In genomic region chr14:24058260-24058950, GRCh38 we compare ENCODE assay signal across 8 cellular contexts. TPM values are rescaled to one million over a fixed set of nuclear protein-coding genes. Genes with fewer than 3 reads are reported as not detected.
A peak's percentile ranks its signal among the peaks of the same experiment; 100 is the strongest.
DNase-seq lines count a peak whose midpoint lies in the region; ATAC-seq and TF ChIP-seq lines count a peak whose summit lies in the region.

No MANE protein-coding gene starts in this region.

- intact Hi-C loops in activated CD4-positive, alpha-beta T cell treated with anti-CD3 and anti-CD28 coated beads for 36 hours (cut with DNase I, micrococcal nuclease), result loop anchor here (1.0 to 2.0 kb wide), 4 partner anchors 32 to 103 kb away; partner anchors contain the start of gene IRF9 (in 1 of the 2)

- no peak overlapping the region for H3K9ac ChIP-seq in neural progenitor cell

- no peaks in the 10 kb centered on the region for H3K9me3 ChIP-seq in neural progenitor cell (ENCODE audit: low read depth)

- H3F3A ChIP-seq in neural progenitor cell (ENCODE audit: low read depth), result no peaks in the 10 kb centered on the region

- H3K79me2 ChIP-seq in neural progenitor cell (ENCODE audit: low read depth), result no peaks in the 10 kb centered on the region

- H3K4me1 Mint-ChIP-seq in activated CD4-positive, alpha-beta T cell treated with anti-CD3 and anti-CD28 coated beads for 36 hours, result peaks cover 4% of the 10 kb centered on the region
- no peaks in the 10 kb centered on the region for H3K4me1 Mint-ChIP-seq in HFFc6 (ENCODE audit: low read depth)
- peaks cover 10% of the 10 kb centered on the region for H3K4me1 Mint-ChIP-seq in activated CD8-positive, alpha-beta T cell treated with anti-CD3 and anti-CD28 coated beads, Interleukin-2, amount 10 ng/mL, durations not matched to agents 7 days and 5 days (ENCODE audit: low read depth)
- peaks cover 5% of the 10 kb centered on the region for H3K4me1 Mint-ChIP-seq in neural progenitor cell

- H4K20me1 ChIP-seq in neural progenitor cell (ENCODE audit: low read depth), result no peaks in the 10 kb centered on the region

- TF ChIP-seq CTCF in HFFc6 (IDR thresholded peaks at IDR 0.05), result peak; percentile 84
- peak; percentile 92 for TF ChIP-seq CTCF in fibroblast of the aortic adventitia (IDR thresholded peaks at IDR 0.05; ENCODE audit: insufficient read depth, low read length)
- peak; percentile 71 for TF ChIP-seq CTCF in neural progenitor cell (IDR thresholded peaks at IDR 0.05)

- H3K27ac Mint-ChIP-seq in activated CD4-positive, alpha-beta T cell treated with anti-CD3 and anti-CD28 coated beads for 36 hours, result peak overlapping the region; percentile 40
- H3K27ac Mint-ChIP-seq in HFFc6 (no peak overlapping the region), neural progenitor cell (peak overlapping the region; percentile 89)
- H3K27ac Mint-ChIP-seq in activated CD8-positive, alpha-beta T cell treated with anti-CD3 and anti-CD28 coated beads, Interleukin-2, amount 10 ng/mL, durations not matched to agents 7 days and 5 days, result peak overlapping the region; percentile 72

- H3K4me3 ChIP-seq in fibroblast of the aortic adventitia (ENCODE audit: low read depth, low read length) (no peak overlapping the region), neural progenitor cell (no peak overlapping the region)

- H3K36me3 ChIP-seq in neural progenitor cell, result no peaks in the 10 kb centered on the region

- H3K9me3 Mint-ChIP-seq in activated CD4-positive, alpha-beta T cell treated with anti-CD3 and anti-CD28 coated beads for 36 hours (ENCODE audit: low read depth), result no peaks in the 10 kb centered on the region
- H3K9me3 Mint-ChIP-seq in HFFc6 (no peaks in the 10 kb centered on the region), neural progenitor cell (no peaks in the 10 kb centered on the region)
- no peaks in the 10 kb centered on the region for H3K9me3 Mint-ChIP-seq in activated CD8-positive, alpha-beta T cell treated with anti-CD3 and anti-CD28 coated beads, Interleukin-2, amount 10 ng/mL, durations not matched to agents 7 days and 5 days (ENCODE audit: insufficient read depth)

- no peak overlapping the region for H3K27ac ChIP-seq in neural progenitor cell

- H3K27me3 Mint-ChIP-seq in activated CD4-positive, alpha-beta T cell treated with anti-CD3 and anti-CD28 coated beads for 36 hours, result peaks cover 2% of the 10 kb centered on the region
- H3K27me3 Mint-ChIP-seq in HFFc6 (ENCODE audit: insufficient read depth), result peaks cover 45% of the 10 kb centered on the region
- H3K27me3 Mint-ChIP-seq in activated CD8-positive, alpha-beta T cell treated with anti-CD3 and anti-CD28 coated beads, Interleukin-2, amount 10 ng/mL, durations not matched to agents 7 days and 5 days (ENCODE audit: low read depth), result peaks cover 5% of the 10 kb centered on the region
- H3K27me3 Mint-ChIP-seq in neural progenitor cell (ENCODE audit: insufficient read depth, low read depth), result peaks cover 5% of the 10 kb centered on the region

- H3K4me1 ChIP-seq in neural progenitor cell, result peaks cover 3% of the 10 kb centered on the region

- no peak overlapping the region for H2AFZ ChIP-seq in neural progenitor cell (replicated peaks)

- no peaks in the 10 kb centered on the region for H3K36me3 Mint-ChIP-seq in activated CD4-positive, alpha-beta T cell treated with anti-CD3 and anti-CD28 coated beads for 36 hours (ENCODE audit: low read depth)
- H3K36me3 Mint-ChIP-seq in HFFc6 (ENCODE audit: low read depth) (no peaks in the 10 kb centered on the region), neural progenitor cell (no peaks in the 10 kb centered on the region)
- H3K36me3 Mint-ChIP-seq in activated CD8-positive, alpha-beta T cell treated with anti-CD3 and anti-CD28 coated beads, Interleukin-2, amount 10 ng/mL, durations not matched to agents 7 days and 5 days (ENCODE audit: low read depth), result no peaks in the 10 kb centered on the region

- H3K4me2 ChIP-seq in neural progenitor cell, result no peak overlapping the region

- no peak overlapping the region for H3K4me3 Mint-ChIP-seq in activated CD4-positive, alpha-beta T cell treated with anti-CD3 and anti-CD28 coated beads for 36 hours
- H3K4me3 Mint-ChIP-seq in HFFc6, result no peak overlapping the region
- no peak overlapping the region for H3K4me3 Mint-ChIP-seq in activated CD8-positive, alpha-beta T cell treated with anti-CD3 and anti-CD28 coated beads, Interleukin-2, amount 10 ng/mL, durations not matched to agents 7 days and 5 days
- H3K4me3 Mint-ChIP-seq in neural progenitor cell, result peak overlapping the region; percentile 39

- CTCF ChIA-PET in activated CD4-positive, alpha-beta T cell treated with anti-CD3 and anti-CD28 coated beads for 36 hours (lab: Charles Lee), result interaction anchor here (0.6 to 6.6 kb wide), 16 partner anchors 9 to 103 kb away, joined by 3 to 124 read pairs (median 4); partner anchors contain the start of genes CPNE6, DCAF11, IRF9 and NRL
- CTCF ChIA-PET in activated CD8-positive, alpha-beta T cell treated with anti-CD3 and anti-CD28 coated beads, Interleukin-2, amount 10 ng/mL, durations not matched to agents 7 days and 5 days (lab: Charles Lee), result interaction anchor here (0.6 to 4.8 kb wide), 37 partner anchors 8 to 373 kb away, joined by 3 to 213 read pairs (median 5); partner anchors contain the start of genes CIDEB, CPNE6, DCAF11 and DHRS4L2

- POLR2A ChIA-PET in activated CD4-positive, alpha-beta T cell treated with anti-CD3 and anti-CD28 coated beads for 36 hours (lab: Charles Lee), result interaction anchor here (0.5 to 0.9 kb wide), 5 partner anchors 22 to 142 kb away, joined by 4 to 8 read pairs (median 4); partner anchors contain the start of gene RNF31
- POLR2A ChIA-PET in activated CD8-positive, alpha-beta T cell treated with anti-CD3 and anti-CD28 coated beads, Interleukin-2, amount 10 ng/mL, durations not matched to agents 7 days and 5 days (lab: Charles Lee), result interaction anchor here (0.7 to 3.5 kb wide), 12 partner anchors 16 to 185 kb away, joined by 3 to 30 read pairs (median 4); partner anchors contain the start of genes CHMP4A, IRF9, PCK2 and PSME1

- ATAC-seq in activated CD4-positive, alpha-beta T cell treated with anti-CD3 and anti-CD28 coated beads for 36 hours, result peak; percentile 63
- peak; percentile 75 for ATAC-seq in activated CD8-positive, alpha-beta T cell treated with anti-CD3 and anti-CD28 coated beads, Interleukin-2, amount 10 ng/mL, durations not matched to agents 7 days and 5 days
- ATAC-seq in HG03342 (IDR thresholded peaks at IDR 0.05; ENCODE audit: unreplicated experiment), result no peak

- peak; percentile 73 for DNase-seq in activated CD4-positive, alpha-beta T cell treated with anti-CD3 and anti-CD28 coated beads for 36 hours
- no peak for DNase-seq in activated CD4-positive, alpha-beta T cell treated with anti-CD3 and anti-CD28 coated beads, Interleukin-2, amount 50 U/mL, for 48 hours
- peak; percentile 68 for DNase-seq in HFFc6
- DNase-seq in NCI-H2196 treated with DMSO at 0.1 percent for 48 hours (lab: John Stamatoyannopoulos, UW; ENCODE audit: unreplicated experiment), result peak; percentile 45
- peak; percentile 81 for DNase-seq in activated CD8-positive, alpha-beta T cell treated with anti-CD3 and anti-CD28 coated beads, Interleukin-2, amount 10 ng/mL, durations not matched to agents 7 days and 5 days
- DNase-seq in fibroblast of the aortic adventitia (ENCODE audit: low read depth), result peak; percentile 86
- peak; percentile 78 for DNase-seq in neural progenitor cell (ENCODE audit: low spot score)

- no peaks in the 10 kb centered on the region for H3K27me3 ChIP-seq in neural progenitor cell

RNA-seq across cellular contexts. Expression of gene CARMIL3, which starts 6.6 kb away (rescaled TPM):
- under 1 TPM; 0.74 to 0.91 TPM for total RNA-seq in activated CD4-positive, alpha-beta T cell treated with anti-CD3 and anti-CD28 coated beads for 36 hours
- total RNA-seq in HFFc6 (2021; fragmentation: NEBNext Ultra II Directional; extraction: Animal tissue kit (Norgen Biotek cat#: 25700)), result not detected
- under 1 TPM; 0.86 to 0.95 TPM for total RNA-seq in activated CD8-positive, alpha-beta T cell treated with anti-CD3 and anti-CD28 coated beads, Interleukin-2, amount 10 ng/mL, durations not matched to agents 7 days and 5 days
- total RNA-seq in fibroblast of the aortic adventitia (ENCODE audit: low replicate concordance) (not detected in 2 replicates), neural progenitor cell (ENCODE audit: low replicate concordance) (0.77 and 1.4 TPM in 2 replicates)

RNA-seq across cellular contexts. Expression of gene CPNE6, which starts 13.0 kb away (rescaled TPM):
- not detected for total RNA-seq in activated CD4-positive, alpha-beta T cell treated with anti-CD3 and anti-CD28 coated beads for 36 hours
- not detected for total RNA-seq in HFFc6 (2021; fragmentation: NEBNext Ultra II Directional; extraction: Animal tissue kit (Norgen Biotek cat#: 25700))
- total RNA-seq in activated CD8-positive, alpha-beta T cell treated with anti-CD3 and anti-CD28 coated beads, Interleukin-2, amount 10 ng/mL, durations not matched to agents 7 days and 5 days, result under 1 TPM in 1 of 2 experiments, not detected in 1; 0.10 TPM
- total RNA-seq in fibroblast of the aortic adventitia (ENCODE audit: low replicate concordance) (not detected in 2 replicates), neural progenitor cell (ENCODE audit: low replicate concordance) (not detected in 2 replicates)

RNA-seq across cellular contexts. Expression of gene PCK2, which starts 35.7 kb away (rescaled TPM):
- total RNA-seq in activated CD4-positive, alpha-beta T cell treated with anti-CD3 and anti-CD28 coated beads for 36 hours, result 100 to 1,000 TPM; 101 to 115 TPM
- total RNA-seq in HFFc6 (2021; fragmentation: NEBNext Ultra II Directional; extraction: Animal tissue kit (Norgen Biotek cat#: 25700)), result 10 to 100 TPM; 19.9 to 27.6 (median 24.0) TPM
- 10 to 100 TPM; 49.6 to 54.9 TPM for total RNA-seq in activated CD8-positive, alpha-beta T cell treated with anti-CD3 and anti-CD28 coated beads, Interleukin-2, amount 10 ng/mL, durations not matched to agents 7 days and 5 days
- total RNA-seq in fibroblast of the aortic adventitia (ENCODE audit: low replicate concordance) (20.1 and 36.5 TPM in 2 replicates), neural progenitor cell (ENCODE audit: low replicate concordance) (11.1 and 26.6 TPM in 2 replicates)

RNA-seq across cellular contexts. Expression of gene DCAF11, which starts 56.2 kb away (rescaled TPM):
- 10 to 100 TPM; 74.0 to 86.2 TPM for total RNA-seq in activated CD4-positive, alpha-beta T cell treated with anti-CD3 and anti-CD28 coated beads for 36 hours
- 10 to 100 TPM; 28.1 to 36.3 (median 32.1) TPM for total RNA-seq in HFFc6 (2021; fragmentation: NEBNext Ultra II Directional; extraction: Animal tissue kit (Norgen Biotek cat#: 25700))
- 100 to 1,000 TPM; 101 to 107 TPM for total RNA-seq in activated CD8-positive, alpha-beta T cell treated with anti-CD3 and anti-CD28 coated beads, Interleukin-2, amount 10 ng/mL, durations not matched to agents 7 days and 5 days
- total RNA-seq in fibroblast of the aortic adventitia (ENCODE audit: low replicate concordance) (44.6 and 85.3 TPM in 2 replicates), neural progenitor cell (ENCODE audit: low replicate concordance) (66.5 and 83.8 TPM in 2 replicates)

RNA-seq across cellular contexts. Expression of gene NRL, which starts 56.3 kb away (rescaled TPM):
- total RNA-seq in activated CD4-positive, alpha-beta T cell treated with anti-CD3 and anti-CD28 coated beads for 36 hours, result 1 to 10 TPM; 1.5 to 1.6 TPM
- total RNA-seq in HFFc6 (2021; fragmentation: NEBNext Ultra II Directional; extraction: Animal tissue kit (Norgen Biotek cat#: 25700)), result under 1 TPM; 0.26 to 0.85 (median 0.49) TPM
- total RNA-seq in activated CD8-positive, alpha-beta T cell treated with anti-CD3 and anti-CD28 coated beads, Interleukin-2, amount 10 ng/mL, durations not matched to agents 7 days and 5 days, result 1 to 10 TPM; 2.8 to 3.4 TPM
- total RNA-seq in fibroblast of the aortic adventitia (ENCODE audit: low replicate concordance), result 0.90 and 4.1 TPM in 2 replicates
- total RNA-seq in neural progenitor cell (ENCODE audit: low replicate concordance), result 0.54 and 1.9 TPM in 2 replicates

Comparison
In these comparisons a context has a peak if more than half of its experiments do, and no peak if none do; other contexts are left out.
1. DNase-seq: peak in activated CD4-positive, alpha-beta T cell treated with anti-CD3 and anti-CD28 coated beads for 36 hours (single experiment), HFFc6 (single experiment), NCI-H2196 treated with DMSO at 0.1 percent for 48 hours (single experiment), activated CD8-positive, alpha-beta T cell treated with anti-CD3 and anti-CD28 coated beads, Interleukin-2, amount 10 ng/mL, durations not matched to agents 7 days and 5 days (single experiment), fibroblast of the aortic adventitia (single experiment) and neural progenitor cell (single experiment); none in activated CD4-positive, alpha-beta T cell treated with anti-CD3 and anti-CD28 coated beads, Interleukin-2, amount 50 U/mL, for 48 hours (0 of 2).
2. Peak in every context shown above with its lines, with median percentiles within 50 percentile points of each other: CTCF ChIP-seq.